Comparison of ENCODE assay signal across 7 cellular contexts in genomic region chr2:127423476-127423840, GRCh38. TPM values are rescaled to one million over a fixed set of nuclear protein-coding genes. Genes with fewer than 3 reads are reported as not detected.
DNase-seq lines count a peak whose midpoint lies in the region; ATAC-seq, FAIRE-seq and TF ChIP-seq lines count a peak whose summit lies in the region.

No MANE protein-coding gene starts in this region.

- DNase-seq in NCI-H2227 (lab: John Stamatoyannopoulos, UW; ENCODE audit: unreplicated experiment) (peak; percentile 51), H1 (ENCODE audit: low read depth in 1 of 2, low spot score in 2 of 2) (peak in 1 of 2 experiments; percentile 77), progenitor cell of endocrine pancreas (ENCODE audit: low spot score, unreplicated experiment) (no peak), hepatic stellate cell (ENCODE audit: low spot score) (no peak)
- no peak for DNase-seq in activated CD4-positive, CD25-positive, alpha-beta regulatory T cell (lab: John Stamatoyannopoulos, UW)

- peak; percentile 14 for ATAC-seq in GM21423 (IDR thresholded peaks at IDR 0.05; ENCODE audit: unreplicated experiment)
- ATAC-seq in GM18520 (IDR thresholded peaks at IDR 0.05; ENCODE audit: unreplicated experiment): no peak

- H4K91ac ChIP-seq in H1 (replicated peaks; ENCODE audit: insufficient read length, low read length): no peak overlapping the region

- no peaks in the 10 kb centered on the region for H3K79me2 ChIP-seq in H1 (ENCODE audit: control insufficient read depth in 1 of 2, insufficient read depth in 2 of 2, low read length in 2 of 2)

- H3K27me3 Mint-ChIP-seq in progenitor cell of endocrine pancreas: peaks cover 43% of the 10 kb centered on the region

- no peak overlapping the region for H3K27ac ChIP-seq in H1 (ENCODE audit: low read depth, low read length)

- CTCF ChIA-PET in H1 (lab: Charles Lee; ENCODE audit: partially characterized antibody): interaction anchor here (1.5 to 9.2 kb wide), 6 partner anchors 7 to 99 kb away, joined by 3 to 74 read pairs (median 20); partner anchors contain the start of gene PROC

- no peak overlapping the region for H2BK12ac ChIP-seq in H1 (ENCODE audit: low read depth, low read length)

- no peak overlapping the region for H3K4ac ChIP-seq in H1 (replicated peaks; ENCODE audit: insufficient read length, low read depth, low read length)

- H4K5ac ChIP-seq in H1 (ENCODE audit: insufficient read length, low read depth, low read length): no peak overlapping the region

- no peak overlapping the region; the same call in 1 of the 2 replicates for H3K18ac ChIP-seq in H1 (ENCODE audit: extremely low read depth, low read length)

- H2BK5ac ChIP-seq in H1 (ENCODE audit: low read depth, low read length): no peak overlapping the region; the same call in 1 of the 2 replicates

- peaks cover 0 to 29% (median 27%) of the 10 kb centered on the region in 4 experiments; a peak in 6 of 7 replicates for H3K27me3 ChIP-seq in H1 (replicated peaks in 1 of 4; ENCODE audit: control insufficient read depth in 3 of 4, extremely low read depth in 1 of 4, insufficient read depth in 3 of 4, low read length in 3 of 4)

- 0 out of 2 replicates have a peak overlapping the region, but pooled peaks have one; percentile 81 for H2BK15ac ChIP-seq in H1 (ENCODE audit: low read length)

- 3% methylated on average over 29 of the region's 30 CpGs; no CpG with 5 or more reads in 1 of the 2 experiments for WGBS in H1 (ENCODE audit: extremely low coverage in 1 of 2, insufficient coverage in 1 of 2, insufficient read length in 1 of 2, insufficient replicate concordance in 2 of 2, low coverage in 1 of 2, low lambda C conversion rate in 2 of 2, missing lambda C conversion rate in 1 of 2), 2 experiments

- no peak overlapping the region for H2BK20ac ChIP-seq in H1 (ENCODE audit: low read length)

- H3K56ac ChIP-seq in H1 (replicated peaks; ENCODE audit: insufficient read length, low read depth, low read length): no peak overlapping the region

- no peak for TF ChIP-seq EP300 in H1 (IDR thresholded peaks at IDR 0.05; ENCODE audit: borderline replicate concordance in 1 of 2, low read depth in 2 of 2, low read length in 2 of 2)

- no peaks in the 10 kb centered on the region for H3K36me3 ChIP-seq in H1 (ENCODE audit: control insufficient read depth in 2 of 4, insufficient read depth in 4 of 4, low read length in 3 of 4)

- no peak overlapping the region for H3K27ac Mint-ChIP-seq in progenitor cell of endocrine pancreas

- H3K36me3 Mint-ChIP-seq in progenitor cell of endocrine pancreas (ENCODE audit: insufficient read depth): no peaks in the 10 kb centered on the region

- TF ChIP-seq RAD21 in H1 (IDR thresholded peaks at IDR 0.05 in 1 of 2, conservative IDR thresholded peaks at IDR 0.05 in 1 of 2; ENCODE audit: low read depth in 2 of 2, low read length in 2 of 2): no peak

- H2AK5ac ChIP-seq in H1 (ENCODE audit: low read depth, low read length): no peak overlapping the region

- H3K4me1 ChIP-seq in H1 (replicated peaks in 1 of 4; ENCODE audit: control insufficient read depth in 3 of 4, insufficient read depth in 4 of 4, low read length in 3 of 4): peaks cover 0 to 13% (median 5%) of the 10 kb centered on the region in 4 experiments; a peak in 5 of 7 replicates

- H3K79me1 ChIP-seq in H1 (ENCODE audit: low read depth, low read length): no peaks in the 10 kb centered on the region

- H3K23me2 ChIP-seq in H1 (ENCODE audit: low read depth, low read length): peaks cover 12% of the 10 kb centered on the region

- H3K23ac ChIP-seq in H1 (ENCODE audit: insufficient read length): no peak overlapping the region

- no peak overlapping the region for H2BK120ac ChIP-seq in H1 (replicated peaks; ENCODE audit: low read depth, low read length)

- H3K4me3 Mint-ChIP-seq in progenitor cell of endocrine pancreas (ENCODE audit: low read depth): peak overlapping the region; percentile 72

- FAIRE-seq in H1 (lab: Jason Lieb, UNC): no peak

- POLR2A ChIA-PET in H1 (lab: Charles Lee; ENCODE audit: partially characterized antibody): interaction anchor here (1.2 to 1.7 kb wide), 7 partner anchors 9 to 129 kb away, joined by 3 to 5 read pairs (median 4); partner anchors contain the start of gene ERCC3

- H3K9ac ChIP-seq in H1 (replicated peaks in 1 of 4; ENCODE audit: extremely low read depth in 1 of 4, low read depth in 3 of 4, low read length in 3 of 4): no peak overlapping the region

- peak overlapping the region; percentile 11; the same call in 1 of the 2 replicates for H2AFZ ChIP-seq in H1 (ENCODE audit: low read length)

- H3K4me1 Mint-ChIP-seq in progenitor cell of endocrine pancreas (ENCODE audit: low read depth): peaks cover 7% of the 10 kb centered on the region

- peak overlapping the region; percentile 87 to 97 for H3K4me2 ChIP-seq in H1 (ENCODE audit: insufficient read depth in 1 of 2, low read depth in 2 of 2, low read length in 2 of 2)

- H4K20me1 ChIP-seq in H1 (replicated peaks in 1 of 2; ENCODE audit: control insufficient read depth in 1 of 2, insufficient read depth in 2 of 2, low read length in 2 of 2): peaks cover 0 to 2% of the 10 kb centered on the region in 2 experiments

- TF ChIP-seq CTCF in H1 (IDR thresholded peaks at IDR 0.05; ENCODE audit: control extremely low read depth in 1 of 3, insufficient read depth in 1 of 3, low read depth in 1 of 3, low read length in 3 of 3) (no peak), progenitor cell of endocrine pancreas (IDR thresholded peaks at IDR 0.05; ENCODE audit: unreplicated experiment) (no peak)

- no peak overlapping the region for H4K8ac ChIP-seq in H1 (ENCODE audit: extremely low read depth, insufficient read depth, low read length)

- no peak overlapping the region for H3K14ac ChIP-seq in H1 (ENCODE audit: insufficient read length)

- no peaks in the 10 kb centered on the region for H3K9me3 ChIP-seq in H1 (ENCODE audit: insufficient read depth in 2 of 2, low read depth in 1 of 2, low read length in 1 of 2)

- peak overlapping the region; percentile 57 to 85 (median 59) for H3K4me3 ChIP-seq in H1 (ENCODE audit: extremely low read depth in 1 of 4, insufficient read depth in 2 of 4, low read depth in 3 of 4, low read length in 4 of 4)

- no peaks in the 10 kb centered on the region for H3K9me3 Mint-ChIP-seq in progenitor cell of endocrine pancreas (ENCODE audit: low read depth)

- no peak for TF ChIP-seq POLR2A in H1 (IDR thresholded peaks at IDR 0.05; ENCODE audit: control extremely low read depth in 1 of 2, low read depth in 2 of 2, low read length in 2 of 2)

TF ChIP-seq in H1, 55 proteins besides CTCF, POLR2A, EP300 and RAD21:
- 0 out of 4 replicates have a peak, but pooled peaks of 1 of the 2 experiments have one; percentile 45 for TF ChIP-seq SIN3A (conservative IDR thresholded peaks at IDR 0.05 in 1 of 2, IDR thresholded peaks at IDR 0.05 in 1 of 2; ENCODE audit: low read depth in 1 of 2, low read length in 2 of 2)
- TF ChIP-seq KDM5A (IDR thresholded peaks at IDR 0.05; ENCODE audit: low read length): no peak
- peak; percentile 60 for TF ChIP-seq KDM4A (IDR thresholded peaks at IDR 0.05; ENCODE audit: low read depth, low read length, severe bottlenecking)
- 0 out of 2 replicates have a peak, but pooled peaks have one; percentile 49 for TF ChIP-seq SUZ12 (IDR thresholded peaks at IDR 0.05; ENCODE audit: low read length)
- no peak for TF ChIP-seq HDAC2 (IDR thresholded peaks at IDR 0.05; ENCODE audit: borderline replicate concordance in 1 of 2, low read depth in 2 of 2, low read length in 2 of 2)

RNA-seq across cellular contexts. Expression of gene PROC, which starts 5.2 kb away (rescaled TPM):
- total RNA-seq in H1 (2021; fragmentation: NEBNext Ultra II Directional; extraction: Animal tissue kit (Norgen Biotek cat#: 25700)): 1.5 and 1.7 TPM in 2 replicates
- polyA plus RNA-seq in H1 (2011; rRNA removed): 1.6 and 2.2 TPM in 2 replicates
- polyA plus RNA-seq in H1 (2011; cell fraction: cytosol; rRNA removed): 1.5 TPM
- polyA plus RNA-seq in H1 (2011; cell fraction: nucleus; rRNA removed): 2.2 TPM
- polyA plus RNA-seq in H1 (2012, experiment 1 of 2): 1.3 to 2.7 TPM (median 2.3 TPM) in 4 replicates
- 1.5 TPM for polyA plus RNA-seq in H1 (2012, experiment 2 of 2)
- polyA plus RNA-seq in H1 (2013, experiment 1 of 2): 1.7 TPM
- 1.4 TPM for polyA plus RNA-seq in H1 (2013, experiment 2 of 2)
- 0.19 and 0.24 TPM in 2 replicates for polyA minus RNA-seq in H1 (2011; rRNA and poly(A)+ RNA removed)
- polyA minus RNA-seq in H1 (2011; cell fraction: cytosol; rRNA and poly(A)+ RNA removed): not detected
- polyA minus RNA-seq in H1 (2011; cell fraction: nucleus; rRNA and poly(A)+ RNA removed): not detected
- 18.7 and 25.3 TPM in 2 replicates for total RNA-seq in progenitor cell of endocrine pancreas

RNA-seq across cellular contexts. Expression of gene MAP3K2, which starts 35.7 kb away (rescaled TPM):
- total RNA-seq in H1 (2021; fragmentation: NEBNext Ultra II Directional; extraction: Animal tissue kit (Norgen Biotek cat#: 25700)): 23.2 and 24.2 TPM in 2 replicates
- polyA plus RNA-seq in H1 (2011; rRNA removed): 2.0 and 2.3 TPM in 2 replicates
- polyA plus RNA-seq in H1 (2011; cell fraction: cytosol; rRNA removed): 2.8 TPM
- 7.5 TPM for polyA plus RNA-seq in H1 (2011; cell fraction: nucleus; rRNA removed)
- 3.8 to 5.9 TPM (median 5.7 TPM) in 4 replicates for polyA plus RNA-seq in H1 (2012, experiment 1 of 2)
- 0.22 TPM for polyA plus RNA-seq in H1 (2012, experiment 2 of 2)
- polyA plus RNA-seq in H1 (2013, experiment 1 of 2): 8.0 TPM
- polyA plus RNA-seq in H1 (2013, experiment 2 of 2): 7.1 TPM
- polyA minus RNA-seq in H1 (2011; rRNA and poly(A)+ RNA removed): 16.6 and 27.5 TPM in 2 replicates
- polyA minus RNA-seq in H1 (2011; cell fraction: cytosol; rRNA and poly(A)+ RNA removed): 21.1 TPM
- polyA minus RNA-seq in H1 (2011; cell fraction: nucleus; rRNA and poly(A)+ RNA removed): 31.6 TPM
- total RNA-seq in progenitor cell of endocrine pancreas: 33.9 and 34.5 TPM in 2 replicates
